Comparison of ENCODE assay signal across 9 cellular contexts in genomic region chr1:167342846-167343245, GRCh38.
A peak's percentile ranks its signal among the peaks of the same experiment; 100 is the strongest.
DNase-seq lines count a peak whose midpoint lies in the region; ATAC-seq and TF ChIP-seq lines count a peak whose summit lies in the region.
"Had no signal": no experiment of that assay in that cellular context is flagged by ENCODE, and none has a peak within 500 bp of the region (broad histone marks: within the 10 kb centered on the region; RNA-seq: fewer than 3 reads in every experiment).

No MANE protein-coding gene starts in this region.

- intact Hi-C loops in body of pancreas (cut with DNase I) (no loop called here), ascending aorta (cut with DNase I) (no loop called here)

- no peak overlapping the region for H3K27ac ChIP-seq in 22Rv1
- no peak overlapping the region for H3K27ac ChIP-seq in body of pancreas
- no peak overlapping the region for H3K27ac ChIP-seq in ascending aorta

- H3K9me3 Mint-ChIP-seq in endothelial cell (ENCODE audit: unreplicated experiment), result no peaks in the 10 kb centered on the region

- H3K4me3 Mint-ChIP-seq in endothelial cell (ENCODE audit: unreplicated experiment), result no peak overlapping the region

- H3K36me3 Mint-ChIP-seq in endothelial cell (ENCODE audit: low read depth, unreplicated experiment), result peaks cover 6% of the 10 kb centered on the region

- TF ChIP-seq POLR2A in GM18505 (IDR thresholded peaks at IDR 0.05; ENCODE audit: borderline replicate concordance, extremely low read depth, insufficient read depth, insufficient read length) (no peak), body of pancreas (IDR thresholded peaks at IDR 0.05) (no peak)

- H3K36me3 ChIP-seq in body of pancreas (replicated peaks in 1 of 2; ENCODE audit: insufficient read depth in 1 of 2, low read depth in 2 of 2) (no peaks in the 10 kb centered on the region), ascending aorta (peaks cover 0 to 5% of the 10 kb centered on the region in 2 donors)

- CTCF ChIA-PET in HEK293T (lab: Yijun Ruan, JAX), result interaction anchor here (0.6 kb wide), 1 partner anchor 83 kb away, joined by 3 read pairs; no protein-coding TSS in a partner anchor

- 63 to 71% methylated on average over 3 of the region's 3 CpGs for WGBS in body of pancreas, 2 donors

- H3K4me3 ChIP-seq in body of pancreas (no peak overlapping the region), ascending aorta (no peak overlapping the region)

- peaks cover 11% of the 10 kb centered on the region for H3K4me1 Mint-ChIP-seq in endothelial cell (ENCODE audit: unreplicated experiment)

- H3K9me3 ChIP-seq in body of pancreas, result peaks cover 0 to under 1% (median 0%) of the 10 kb centered on the region in 3 donors
- peaks cover 0 to 10% of the 10 kb centered on the region in 2 donors for H3K9me3 ChIP-seq in ascending aorta

- TF ChIP-seq CTCF in 22Rv1 (IDR thresholded peaks at IDR 0.05) (peak; percentile 16; the same call in 1 of the 2 replicates), body of pancreas (IDR thresholded peaks at IDR 0.05) (peak in 5 of 7 experiments; percentile 11 to 52 (median 22)), endothelial cell (IDR thresholded peaks at IDR 0.05; ENCODE audit: unreplicated experiment) (no peak), ascending aorta (IDR thresholded peaks at IDR 0.05) (no peak)

- H3K27ac Mint-ChIP-seq in endothelial cell (ENCODE audit: unreplicated experiment), result no peak overlapping the region

- no peaks in the 10 kb centered on the region for H3K4me1 ChIP-seq in body of pancreas
- no peaks in the 10 kb centered on the region for H3K4me1 ChIP-seq in ascending aorta

- ATAC-seq in GM18505 (IDR thresholded peaks at IDR 0.05; ENCODE audit: unreplicated experiment) (peak; percentile 65), HG03354 (IDR thresholded peaks at IDR 0.05; ENCODE audit: poor library complexity, severe bottlenecking, unreplicated experiment) (peak; percentile 72), body of pancreas (no peak)

- POLR2A ChIA-PET in HEK293T (lab: Yijun Ruan, JAX), result no interaction called here

- no peaks in the 10 kb centered on the region for H3K27me3 ChIP-seq in body of pancreas
- H3K27me3 ChIP-seq in ascending aorta, result no peaks in the 10 kb centered on the region

- H3K27me3 Mint-ChIP-seq in endothelial cell (ENCODE audit: unreplicated experiment), result peaks cover 2% of the 10 kb centered on the region

- DNase-seq in body of pancreas (no peak), HEK293T (ENCODE audit: extremely low spot score) (no peak), endothelial cell (ENCODE audit: low spot score) (no peak), ascending aorta (ENCODE audit: low spot score in 2 of 2) (no peak), occipital lobe (lab: John Stamatoyannopoulos, UW) (no peak)
- DNase-seq: NCI-H748 treated with DMSO at 0.1 percent for 48 hours had no signal

TF ChIP-seq in HEK293T, 16 proteins besides CTCF, POLR2A, EP300 and RAD21:
- no peak for TF ChIP-seq ELF4 (IDR thresholded peaks at IDR 0.05)
- no peak for TF ChIP-seq NFRKB (IDR thresholded peaks at IDR 0.05)
- no peak for TF ChIP-seq LEF1 (IDR thresholded peaks at IDR 0.05; ENCODE audit: borderline replicate concordance)
- TF ChIP-seq SUZ12 (IDR thresholded peaks at IDR 0.05), result no peak
- no peak for TF ChIP-seq FOXK2 (IDR thresholded peaks at IDR 0.05)
- TF ChIP-seq SP1 (IDR thresholded peaks at IDR 0.05), result no peak
- no peak for TF ChIP-seq PKNOX1 (IDR thresholded peaks at IDR 0.05)
- no peak for TF ChIP-seq CTBP1 (IDR thresholded peaks at IDR 0.05; ENCODE audit: borderline replicate concordance)
- no peak for TF ChIP-seq ZNF384 (IDR thresholded peaks at IDR 0.05)
- no peak for TF ChIP-seq FOXA1 (IDR thresholded peaks at IDR 0.05)
- no peak for TF ChIP-seq ARNT (IDR thresholded peaks at IDR 0.05)
- no peak for TF ChIP-seq TARDBP (IDR thresholded peaks at IDR 0.05)
- TF ChIP-seq L3MBTL2 (conservative IDR thresholded peaks at IDR 0.05), result no peak

Comparison
In these comparisons a context has a peak if more than half of its experiments do, and no peak if none do; other contexts are left out.
1. CTCF ChIP-seq: peak in 22Rv1 (single experiment) and body of pancreas (5 of 7); none in endothelial cell (single experiment) and ascending aorta (0 of 3).